13 cellular contexts compared by ENCODE assay signal in the genomic region with DNA sequence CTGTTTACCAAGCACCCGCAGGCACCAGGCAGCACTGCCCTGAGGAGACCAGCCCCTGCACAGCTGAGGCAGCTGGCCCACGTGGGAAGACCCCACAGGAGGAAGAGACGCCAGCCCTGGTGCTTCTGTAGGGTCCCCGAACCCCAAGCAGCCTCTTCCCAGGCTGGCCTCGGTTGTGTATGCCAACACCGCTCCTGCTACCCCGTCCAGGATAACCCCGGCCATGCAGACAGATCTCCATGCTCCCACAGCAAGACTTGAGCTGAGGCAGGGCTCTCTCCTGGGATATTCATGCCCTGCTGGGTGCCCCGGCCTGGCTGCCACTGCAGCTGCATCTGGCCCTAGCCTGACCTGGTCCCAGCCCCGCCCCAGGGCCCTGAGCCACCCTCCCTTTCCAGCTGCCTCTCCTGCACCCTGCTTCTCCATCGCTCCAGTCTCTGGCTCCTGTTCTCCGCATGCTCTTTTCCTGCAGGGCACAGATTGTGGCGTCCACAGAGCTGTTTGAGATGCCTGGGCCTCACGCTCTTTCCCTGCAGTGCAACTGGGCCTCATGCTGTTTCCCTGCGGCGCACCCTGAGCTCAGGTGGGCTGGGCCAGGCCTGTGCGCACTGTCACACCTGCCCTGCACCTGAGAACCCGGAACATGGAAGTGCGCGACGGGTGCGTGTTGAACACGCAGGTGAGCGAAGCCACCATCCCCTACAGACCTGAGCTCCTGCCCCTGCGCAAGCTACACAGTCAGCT.
"Had no signal": no experiment of that assay in that cellular context is flagged by ENCODE, and none has a peak within 500 bp of the region (broad histone marks: within the 10 kb centered on the region; RNA-seq: fewer than 3 reads in every experiment).

No MANE protein-coding gene starts in this region.

- H3K9me3 Mint-ChIP-seq: activated T-helper 1 cell treated with anti-CD3 and anti-CD28 coated beads, Interleukin-12 subunit alpha, Interleukin-12 subunit beta, Interleukin-2, Interleukin-4 antibody, amounts not matched to agents 30 ng/mL and 10 ng/mL and 1 ng/mL, durations not matched to agents 14 hours and 24 hours and 36 hours; T-helper 2 cell treated with Interferon-gamma antibody and Interleukin-4, amounts not matched to agents 5 μg/mL and 100 μg/mL, for 36 hours had no signal

- H3K4me3 Mint-ChIP-seq: activated T-helper 1 cell treated with anti-CD3 and anti-CD28 coated beads, Interleukin-12 subunit alpha, Interleukin-12 subunit beta, Interleukin-2, Interleukin-4 antibody, amounts not matched to agents 30 ng/mL and 10 ng/mL and 1 ng/mL, durations not matched to agents 14 hours and 24 hours and 36 hours; T-helper 2 cell treated with Interferon-gamma antibody and Interleukin-4, amounts not matched to agents 5 μg/mL and 100 μg/mL, for 36 hours had no signal

- H3K4me1 ChIP-seq: tibial artery had no signal

- H3K4me3 ChIP-seq: dorsolateral prefrontal cortex, ovary, tibial artery had no signal

- DNase-seq: activated CD4-positive, alpha-beta T cell treated with anti-CD3 and anti-CD28 coated beads, Interleukin-2, amount 50 U/mL, for 1 hour; activated CD4-positive, CD25-positive, alpha-beta regulatory T cell; anterior cingulate cortex; brain microvascular endothelial cell; dorsolateral prefrontal cortex; erythroblast; stimulated activated CD4-positive, alpha-beta T cell treated with anti-CD3 and anti-CD28 coated beads, Interleukin-2, amount 100 ng/mL, for 48 hours; stimulated activated naive CD4-positive, alpha-beta T cell; tibial artery had no signal

- H3K27ac Mint-ChIP-seq: activated T-helper 1 cell treated with anti-CD3 and anti-CD28 coated beads, Interleukin-12 subunit alpha, Interleukin-12 subunit beta, Interleukin-2, Interleukin-4 antibody, amounts not matched to agents 30 ng/mL and 10 ng/mL and 1 ng/mL, durations not matched to agents 14 hours and 24 hours and 36 hours; T-helper 2 cell treated with Interferon-gamma antibody and Interleukin-4, amounts not matched to agents 5 μg/mL and 100 μg/mL, for 36 hours had no signal

- H3K27ac ChIP-seq: brain microvascular endothelial cell, dorsolateral prefrontal cortex, ovary, tibial artery had no signal

- H3K36me3 ChIP-seq: brain microvascular endothelial cell, ovary, tibial artery had no signal

- FAIRE-seq: keratinocyte had no signal

- H3K27me3 ChIP-seq: brain microvascular endothelial cell, dorsolateral prefrontal cortex, ovary, tibial artery had no signal

- H3K9me3 ChIP-seq: ovary, tibial artery had no signal
